In the genomic region with DNA sequence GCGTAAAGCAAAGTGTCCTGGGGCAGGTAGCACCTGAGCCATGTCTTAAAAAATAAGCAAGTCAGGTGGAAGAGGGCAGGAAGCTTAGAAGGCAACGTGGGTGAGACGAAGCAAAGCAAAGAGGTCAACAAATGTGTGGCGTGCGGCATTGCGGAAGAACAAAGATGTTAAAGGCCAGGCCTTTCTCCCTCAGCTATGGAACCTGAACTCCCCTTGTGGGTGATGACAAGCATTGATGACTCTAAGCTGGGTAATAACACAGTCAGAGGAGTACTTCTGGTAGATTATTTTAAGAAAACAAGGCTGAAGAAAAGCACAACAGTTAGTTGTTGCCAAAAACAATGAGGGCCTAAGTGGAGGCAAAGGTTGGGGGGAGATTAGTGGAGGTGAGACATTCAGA, we compare ENCODE assay signal across 16 cellular contexts. TPM values are rescaled to one million over a fixed set of nuclear protein-coding genes. Genes with fewer than 3 reads are reported as not detected.
"Had no signal": no experiment of that assay in that cellular context is flagged by ENCODE, and none has a peak within 500 bp of the region (broad histone marks: within the 10 kb centered on the region; RNA-seq: fewer than 3 reads in every experiment).

No MANE protein-coding gene starts in this region.

- FAIRE-seq: bronchial epithelial cell, colon, endothelial cell of umbilical vein had no signal

- H3K36me3 ChIP-seq: gastrocnemius medialis had no signal

- H3K9me3 ChIP-seq: gastrocnemius medialis, mucosa of descending colon had no signal

- H3K27ac ChIP-seq: gastrocnemius medialis had no signal

- H3K27me3 ChIP-seq: gastrocnemius medialis had no signal

- DNase-seq: activated CD4-positive, alpha-beta memory T cell treated with anti-CD3 and anti-CD28 coated beads, Interleukin-2, amount 10 ng/mL, durations not matched to agents 7 days and 5 days; activated gamma-delta T cell treated with Interleukin-2 at 50 U/mL for 16 hours; activated naive CD8-positive, alpha-beta T cell treated with anti-CD3 and anti-CD28 coated beads for 36 hours; activated T-cell treated with anti-CD3 and anti-CD28 coated beads, Interleukin-2, amount 50 U/mL, for 72 hours; anterior cingulate cortex; gastrocnemius medialis; hippocampal formation; mucosa of descending colon; stimulated activated CD4-positive, alpha-beta T cell treated with anti-CD3 and anti-CD28 coated beads, Interleukin-15, amount 100 ng/mL, for 24 hours; stimulated activated CD4-positive, alpha-beta T cell treated with anti-CD3 and anti-CD28 coated beads, Interleukin-4, amount 100 ng/mL, for 24 hours; T-helper 9 cell had no signal

- H3K4me3 ChIP-seq: gastrocnemius medialis, lung, mucosa of descending colon had no signal

RNA-seq across cellular contexts. Expression of gene SORBS2, which starts 29.0 kb away (rescaled TPM):
- total RNA-seq: activated CD4-positive, alpha-beta memory T cell treated with anti-CD3 and anti-CD28 coated beads, Interleukin-2, amount 10 ng/mL, durations not matched to agents 7 days and 5 days; activated naive CD8-positive, alpha-beta T cell treated with anti-CD3 and anti-CD28 coated beads for 36 hours; natural killer cell treated with Interleukin-12 subunit alpha and Interleukin-12 subunit beta and Interleukin-15 and Interleukin-18, amount 100 ng/mL, for 72 hours had no signal
